Comparison of ENCODE assay signal across 1 cellular context in the genomic region with DNA sequence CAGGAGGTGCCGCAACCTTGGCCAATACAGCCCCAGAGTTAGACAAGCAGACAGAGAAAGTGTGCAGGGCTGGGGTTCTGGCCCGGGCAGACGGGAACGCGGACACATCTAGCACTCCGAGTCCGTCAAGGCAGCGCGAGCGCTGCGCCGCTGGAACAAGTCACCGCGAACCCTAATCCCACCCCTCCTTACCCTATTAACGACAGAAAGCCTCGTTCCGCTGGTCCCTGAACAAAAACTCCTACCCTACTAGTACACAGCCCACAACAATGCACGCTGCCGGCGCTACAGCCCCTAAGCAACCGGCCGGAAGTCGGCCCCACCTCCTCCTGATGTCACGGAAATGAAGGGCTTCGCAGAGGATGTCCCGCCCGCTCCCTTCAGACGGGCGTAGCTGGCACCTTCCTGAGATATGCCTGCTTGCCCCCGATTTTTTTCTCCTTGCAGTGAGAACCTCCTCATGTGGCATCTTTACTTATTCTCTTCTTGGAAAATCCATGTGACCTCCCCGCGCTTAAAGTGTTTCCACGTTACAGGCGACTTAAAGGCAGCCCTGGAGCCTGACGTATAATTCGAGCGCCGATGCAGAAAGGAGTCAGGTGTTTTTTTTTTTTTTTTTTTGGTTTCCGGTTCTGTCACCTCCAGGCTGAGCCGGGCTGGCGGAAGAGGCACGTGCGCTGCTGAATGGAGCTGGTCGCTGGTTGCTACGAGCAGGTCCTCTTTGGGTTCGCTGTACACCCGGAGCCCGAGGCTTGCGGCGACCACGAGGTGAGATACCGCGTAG.
A peak's percentile ranks its signal among the peaks of the same experiment; 100 is the strongest.
TF ChIP-seq lines count a peak whose summit lies in the region.

A gene (minus strand): TSS at position 315 of the 784 bp plus-strand sequence. CDS start 7,066 bp downstream, outside the sequence.
A gene with protein sequence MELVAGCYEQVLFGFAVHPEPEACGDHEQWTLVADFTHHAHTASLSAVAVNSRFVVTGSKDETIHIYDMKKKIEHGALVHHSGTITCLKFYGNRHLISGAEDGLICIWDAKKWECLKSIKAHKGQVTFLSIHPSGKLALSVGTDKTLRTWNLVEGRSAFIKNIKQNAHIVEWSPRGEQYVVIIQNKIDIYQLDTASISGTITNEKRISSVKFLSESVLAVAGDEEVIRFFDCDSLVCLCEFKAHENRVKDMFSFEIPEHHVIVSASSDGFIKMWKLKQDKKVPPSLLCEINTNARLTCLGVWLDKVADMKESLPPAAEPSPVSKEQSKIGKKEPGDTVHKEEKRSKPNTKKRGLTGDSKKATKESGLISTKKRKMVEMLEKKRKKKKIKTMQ (plus strand): TSS at position 671 of the 784 bp plus-strand sequence. CDS start 14 bp downstream, at position 685.

TF ChIP-seq in K562, 482 proteins besides CTCF, POLR2A, EP300 and RAD21 (continued from another document and continues in another):
- peak in 1 of 2 experiments; percentile 98; a peak in 2 of 4 replicates for TF ChIP-seq HDAC1 (IDR thresholded peaks at IDR 0.05)
- no peak for TF ChIP-seq TCFL5 (CRISPR knock-in tag; conservative IDR thresholded peaks at IDR 0.05)
- TF ChIP-seq, protein P1, sequence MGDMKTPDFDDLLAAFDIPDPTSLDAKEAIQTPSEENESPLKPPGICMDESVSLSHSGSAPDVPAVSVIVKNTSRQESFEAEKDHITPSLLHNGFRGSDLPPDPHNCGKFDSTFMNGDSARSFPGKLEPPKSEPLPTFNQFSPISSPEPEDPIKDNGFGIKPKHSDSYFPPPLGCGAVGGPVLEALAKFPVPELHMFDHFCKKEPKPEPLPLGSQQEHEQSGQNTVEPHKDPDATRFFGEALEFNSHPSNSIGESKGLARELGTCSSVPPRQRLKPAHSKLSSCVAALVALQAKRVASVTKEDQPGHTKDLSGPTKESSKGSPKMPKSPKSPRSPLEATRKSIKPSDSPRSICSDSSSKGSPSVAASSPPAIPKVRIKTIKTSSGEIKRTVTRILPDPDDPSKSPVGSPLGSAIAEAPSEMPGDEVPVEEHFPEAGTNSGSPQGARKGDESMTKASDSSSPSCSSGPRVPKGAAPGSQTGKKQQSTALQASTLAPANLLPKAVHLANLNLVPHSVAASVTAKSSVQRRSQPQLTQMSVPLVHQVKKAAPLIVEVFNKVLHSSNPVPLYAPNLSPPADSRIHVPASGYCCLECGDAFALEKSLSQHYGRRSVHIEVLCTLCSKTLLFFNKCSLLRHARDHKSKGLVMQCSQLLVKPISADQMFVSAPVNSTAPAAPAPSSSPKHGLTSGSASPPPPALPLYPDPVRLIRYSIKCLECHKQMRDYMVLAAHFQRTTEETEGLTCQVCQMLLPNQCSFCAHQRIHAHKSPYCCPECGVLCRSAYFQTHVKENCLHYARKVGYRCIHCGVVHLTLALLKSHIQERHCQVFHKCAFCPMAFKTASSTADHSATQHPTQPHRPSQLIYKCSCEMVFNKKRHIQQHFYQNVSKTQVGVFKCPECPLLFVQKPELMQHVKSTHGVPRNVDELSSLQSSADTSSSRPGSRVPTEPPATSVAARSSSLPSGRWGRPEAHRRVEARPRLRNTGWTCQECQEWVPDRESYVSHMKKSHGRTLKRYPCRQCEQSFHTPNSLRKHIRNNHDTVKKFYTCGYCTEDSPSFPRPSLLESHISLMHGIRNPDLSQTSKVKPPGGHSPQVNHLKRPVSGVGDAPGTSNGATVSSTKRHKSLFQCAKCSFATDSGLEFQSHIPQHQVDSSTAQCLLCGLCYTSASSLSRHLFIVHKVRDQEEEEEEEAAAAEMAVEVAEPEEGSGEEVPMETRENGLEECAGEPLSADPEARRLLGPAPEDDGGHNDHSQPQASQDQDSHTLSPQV (IDR thresholded peaks at IDR 0.05), result 0 out of 2 replicates have a peak, but pooled peaks have one; percentile 29
- peak; percentile 100 for TF ChIP-seq CREM (IDR thresholded peaks at IDR 0.05; ENCODE audit: low read depth)
- TF ChIP-seq COPS2 (conservative IDR thresholded peaks at IDR 0.05), result no peak
- TF ChIP-seq ZFP36 (IDR thresholded peaks at IDR 0.05; ENCODE audit: low read depth, low read length, partially characterized antibody), result no peak
- no peak for TF ChIP-seq MTF1 (CRISPR knock-in tag; IDR thresholded peaks at IDR 0.05; ENCODE audit: borderline replicate concordance)
- TF ChIP-seq TOE1 (IDR thresholded peaks at IDR 0.05; ENCODE audit: borderline replicate concordance), result peak; percentile 90
- no peak for TF ChIP-seq TOE1 (CRISPR knock-in tag; IDR thresholded peaks at IDR 0.05; ENCODE audit: borderline replicate concordance, low read depth)
- TF ChIP-seq CEBPG (CRISPR knock-in tag; IDR thresholded peaks at IDR 0.05), result no peak
- TF ChIP-seq CEBPG (tag; conservative IDR thresholded peaks at IDR 0.05 in 1 of 2, IDR thresholded peaks at IDR 0.05 in 1 of 2), result 0 out of 4 replicates have a peak, but pooled peaks of 1 of the 2 experiments have one; percentile 25
- TF ChIP-seq, protein P2, sequence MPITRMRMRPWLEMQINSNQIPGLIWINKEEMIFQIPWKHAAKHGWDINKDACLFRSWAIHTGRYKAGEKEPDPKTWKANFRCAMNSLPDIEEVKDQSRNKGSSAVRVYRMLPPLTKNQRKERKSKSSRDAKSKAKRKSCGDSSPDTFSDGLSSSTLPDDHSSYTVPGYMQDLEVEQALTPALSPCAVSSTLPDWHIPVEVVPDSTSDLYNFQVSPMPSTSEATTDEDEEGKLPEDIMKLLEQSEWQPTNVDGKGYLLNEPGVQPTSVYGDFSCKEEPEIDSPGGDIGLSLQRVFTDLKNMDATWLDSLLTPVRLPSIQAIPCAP (CRISPR knock-in tag; IDR thresholded peaks at IDR 0.05; ENCODE audit: borderline replicate concordance), result 0 out of 2 replicates have a peak, but pooled peaks have one; percentile 15
- no peak for TF ChIP-seq NFYB (IDR thresholded peaks at IDR 0.05; ENCODE audit: extremely low read depth, insufficient read length)
- peak; percentile 98 for TF ChIP-seq NBN (IDR thresholded peaks at IDR 0.05; ENCODE audit: low read depth)
- TF ChIP-seq NFE2 (IDR thresholded peaks at IDR 0.05; ENCODE audit: low read depth), result peak; percentile 99
- TF ChIP-seq, protein P3, sequence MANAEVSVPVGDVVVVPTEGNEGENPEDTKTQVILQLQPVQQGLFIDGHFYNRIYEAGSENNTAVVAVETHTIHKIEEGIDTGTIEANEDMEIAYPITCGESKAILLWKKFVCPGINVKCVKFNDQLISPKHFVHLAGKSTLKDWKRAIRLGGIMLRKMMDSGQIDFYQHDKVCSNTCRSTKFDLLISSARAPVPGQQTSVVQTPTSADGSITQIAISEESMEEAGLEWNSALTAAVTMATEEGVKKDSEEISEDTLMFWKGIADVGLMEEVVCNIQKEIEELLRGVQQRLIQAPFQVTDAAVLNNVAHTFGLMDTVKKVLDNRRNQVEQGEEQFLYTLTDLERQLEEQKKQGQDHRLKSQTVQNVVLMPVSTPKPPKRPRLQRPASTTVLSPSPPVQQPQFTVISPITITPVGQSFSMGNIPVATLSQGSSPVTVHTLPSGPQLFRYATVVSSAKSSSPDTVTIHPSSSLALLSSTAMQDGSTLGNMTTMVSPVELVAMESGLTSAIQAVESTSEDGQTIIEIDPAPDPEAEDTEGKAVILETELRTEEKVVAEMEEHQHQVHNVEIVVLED (CRISPR knock-in tag; IDR thresholded peaks at IDR 0.05), result peak; percentile 52; the same call in 1 of the 2 replicates
- peak; percentile 99 for TF ChIP-seq MYC (IDR thresholded peaks at IDR 0.05; ENCODE audit: low read depth, low read length)
- peak; percentile 71; the same call in 1 of the 2 replicates for TF ChIP-seq MYC (CRISPR knock-in tag; IDR thresholded peaks at IDR 0.05; ENCODE audit: borderline replicate concordance, low read depth)
- no peak for TF ChIP-seq PTRF (tag; IDR thresholded peaks at IDR 0.05)
- TF ChIP-seq ATF7 (IDR thresholded peaks at IDR 0.05), result peak; percentile 93
- TF ChIP-seq, protein P4, sequence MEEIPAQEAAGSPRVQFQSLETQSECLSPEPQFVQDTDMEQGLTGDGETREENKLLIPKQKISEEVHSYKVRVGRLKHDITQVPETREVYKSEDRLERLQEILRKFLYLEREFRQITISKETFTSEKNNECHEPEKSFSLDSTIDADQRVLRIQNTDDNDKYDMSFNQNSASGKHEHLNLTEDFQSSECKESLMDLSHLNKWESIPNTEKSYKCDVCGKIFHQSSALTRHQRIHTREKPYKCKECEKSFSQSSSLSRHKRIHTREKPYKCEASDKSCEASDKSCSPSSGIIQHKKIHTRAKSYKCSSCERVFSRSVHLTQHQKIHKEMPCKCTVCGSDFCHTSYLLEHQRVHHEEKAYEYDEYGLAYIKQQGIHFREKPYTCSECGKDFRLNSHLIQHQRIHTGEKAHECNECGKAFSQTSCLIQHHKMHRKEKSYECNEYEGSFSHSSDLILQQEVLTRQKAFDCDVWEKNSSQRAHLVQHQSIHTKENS (CRISPR knock-in tag; IDR thresholded peaks at IDR 0.05), result no peak
- TF ChIP-seq, protein P5, sequence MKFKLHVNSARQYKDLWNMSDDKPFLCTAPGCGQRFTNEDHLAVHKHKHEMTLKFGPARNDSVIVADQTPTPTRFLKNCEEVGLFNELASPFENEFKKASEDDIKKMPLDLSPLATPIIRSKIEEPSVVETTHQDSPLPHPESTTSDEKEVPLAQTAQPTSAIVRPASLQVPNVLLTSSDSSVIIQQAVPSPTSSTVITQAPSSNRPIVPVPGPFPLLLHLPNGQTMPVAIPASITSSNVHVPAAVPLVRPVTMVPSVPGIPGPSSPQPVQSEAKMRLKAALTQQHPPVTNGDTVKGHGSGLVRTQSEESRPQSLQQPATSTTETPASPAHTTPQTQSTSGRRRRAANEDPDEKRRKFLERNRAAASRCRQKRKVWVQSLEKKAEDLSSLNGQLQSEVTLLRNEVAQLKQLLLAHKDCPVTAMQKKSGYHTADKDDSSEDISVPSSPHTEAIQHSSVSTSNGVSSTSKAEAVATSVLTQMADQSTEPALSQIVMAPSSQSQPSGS (CRISPR knock-in tag; IDR thresholded peaks at IDR 0.05), result no peak
- TF ChIP-seq POU5F1 (IDR thresholded peaks at IDR 0.05; ENCODE audit: borderline replicate concordance, low read depth, low read length, partially characterized antibody), result peak; percentile 32
- TF ChIP-seq, protein P6, sequence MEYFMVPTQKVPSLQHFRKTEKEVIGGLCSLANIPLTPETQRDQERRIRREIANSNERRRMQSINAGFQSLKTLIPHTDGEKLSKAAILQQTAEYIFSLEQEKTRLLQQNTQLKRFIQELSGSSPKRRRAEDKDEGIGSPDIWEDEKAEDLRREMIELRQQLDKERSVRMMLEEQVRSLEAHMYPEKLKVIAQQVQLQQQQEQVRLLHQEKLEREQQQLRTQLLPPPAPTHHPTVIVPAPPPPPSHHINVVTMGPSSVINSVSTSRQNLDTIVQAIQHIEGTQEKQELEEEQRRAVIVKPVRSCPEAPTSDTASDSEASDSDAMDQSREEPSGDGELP (CRISPR knock-in tag; IDR thresholded peaks at IDR 0.05; ENCODE audit: borderline replicate concordance), result peak; percentile 97
- no peak for TF ChIP-seq FIP1L1 (IDR thresholded peaks at IDR 0.05; ENCODE audit: low read depth, low read length, poor library complexity, severe bottlenecking)
- peak; percentile 99 for TF ChIP-seq SIN3A (IDR thresholded peaks at IDR 0.05; ENCODE audit: borderline replicate concordance in 2 of 2, control insufficient read depth in 1 of 2, low read depth in 2 of 2, low read length in 2 of 2)
- TF ChIP-seq CBX8 (IDR thresholded peaks at IDR 0.05; ENCODE audit: borderline replicate concordance, extremely low read depth, low read depth, low read length, poor library complexity, severe bottlenecking), result no peak
- TF ChIP-seq, protein P7, sequence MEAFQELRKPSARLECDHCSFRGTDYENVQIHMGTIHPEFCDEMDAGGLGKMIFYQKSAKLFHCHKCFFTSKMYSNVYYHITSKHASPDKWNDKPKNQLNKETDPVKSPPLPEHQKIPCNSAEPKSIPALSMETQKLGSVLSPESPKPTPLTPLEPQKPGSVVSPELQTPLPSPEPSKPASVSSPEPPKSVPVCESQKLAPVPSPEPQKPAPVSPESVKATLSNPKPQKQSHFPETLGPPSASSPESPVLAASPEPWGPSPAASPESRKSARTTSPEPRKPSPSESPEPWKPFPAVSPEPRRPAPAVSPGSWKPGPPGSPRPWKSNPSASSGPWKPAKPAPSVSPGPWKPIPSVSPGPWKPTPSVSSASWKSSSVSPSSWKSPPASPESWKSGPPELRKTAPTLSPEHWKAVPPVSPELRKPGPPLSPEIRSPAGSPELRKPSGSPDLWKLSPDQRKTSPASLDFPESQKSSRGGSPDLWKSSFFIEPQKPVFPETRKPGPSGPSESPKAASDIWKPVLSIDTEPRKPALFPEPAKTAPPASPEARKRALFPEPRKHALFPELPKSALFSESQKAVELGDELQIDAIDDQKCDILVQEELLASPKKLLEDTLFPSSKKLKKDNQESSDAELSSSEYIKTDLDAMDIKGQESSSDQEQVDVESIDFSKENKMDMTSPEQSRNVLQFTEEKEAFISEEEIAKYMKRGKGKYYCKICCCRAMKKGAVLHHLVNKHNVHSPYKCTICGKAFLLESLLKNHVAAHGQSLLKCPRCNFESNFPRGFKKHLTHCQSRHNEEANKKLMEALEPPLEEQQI (IDR thresholded peaks at IDR 0.05), result peak; percentile 88
- TF ChIP-seq, protein P8, sequence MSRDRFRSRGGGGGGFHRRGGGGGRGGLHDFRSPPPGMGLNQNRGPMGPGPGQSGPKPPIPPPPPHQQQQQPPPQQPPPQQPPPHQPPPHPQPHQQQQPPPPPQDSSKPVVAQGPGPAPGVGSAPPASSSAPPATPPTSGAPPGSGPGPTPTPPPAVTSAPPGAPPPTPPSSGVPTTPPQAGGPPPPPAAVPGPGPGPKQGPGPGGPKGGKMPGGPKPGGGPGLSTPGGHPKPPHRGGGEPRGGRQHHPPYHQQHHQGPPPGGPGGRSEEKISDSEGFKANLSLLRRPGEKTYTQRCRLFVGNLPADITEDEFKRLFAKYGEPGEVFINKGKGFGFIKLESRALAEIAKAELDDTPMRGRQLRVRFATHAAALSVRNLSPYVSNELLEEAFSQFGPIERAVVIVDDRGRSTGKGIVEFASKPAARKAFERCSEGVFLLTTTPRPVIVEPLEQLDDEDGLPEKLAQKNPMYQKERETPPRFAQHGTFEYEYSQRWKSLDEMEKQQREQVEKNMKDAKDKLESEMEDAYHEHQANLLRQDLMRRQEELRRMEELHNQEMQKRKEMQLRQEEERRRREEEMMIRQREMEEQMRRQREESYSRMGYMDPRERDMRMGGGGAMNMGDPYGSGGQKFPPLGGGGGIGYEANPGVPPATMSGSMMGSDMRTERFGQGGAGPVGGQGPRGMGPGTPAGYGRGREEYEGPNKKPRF (IDR thresholded peaks at IDR 0.05; ENCODE audit: low read depth, low read length), result no peak
- TF ChIP-seq CHD4 (IDR thresholded peaks at IDR 0.05; ENCODE audit: insufficient read depth, insufficient replicate concordance, low read depth, low read length, poor library complexity, severe bottlenecking), result no peak
- TF ChIP-seq ZNF184 (CRISPR knock-in tag; IDR thresholded peaks at IDR 0.05), result no peak
- no peak for TF ChIP-seq ZNF232 (CRISPR knock-in tag; IDR thresholded peaks at IDR 0.05)
- TF ChIP-seq, protein P9, sequence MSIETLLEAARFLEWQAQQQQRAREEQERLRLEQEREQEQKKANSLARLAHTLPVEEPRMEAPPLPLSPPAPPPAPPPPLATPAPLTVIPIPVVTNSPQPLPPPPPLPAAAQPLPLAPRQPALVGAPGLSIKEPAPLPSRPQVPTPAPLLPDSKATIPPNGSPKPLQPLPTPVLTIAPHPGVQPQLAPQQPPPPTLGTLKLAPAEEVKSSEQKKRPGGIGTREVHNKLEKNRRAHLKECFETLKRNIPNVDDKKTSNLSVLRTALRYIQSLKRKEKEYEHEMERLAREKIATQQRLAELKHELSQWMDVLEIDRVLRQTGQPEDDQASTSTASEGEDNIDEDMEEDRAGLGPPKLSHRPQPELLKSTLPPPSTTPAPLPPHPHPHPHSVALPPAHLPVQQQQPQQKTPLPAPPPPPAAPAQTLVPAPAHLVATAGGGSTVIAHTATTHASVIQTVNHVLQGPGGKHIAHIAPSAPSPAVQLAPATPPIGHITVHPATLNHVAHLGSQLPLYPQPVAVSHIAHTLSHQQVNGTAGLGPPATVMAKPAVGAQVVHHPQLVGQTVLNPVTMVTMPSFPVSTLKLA (conservative IDR thresholded peaks at IDR 0.05), result peak; percentile 98 to 99
